Comparison of ENCODE assay signal across 9 cellular contexts in genomic region chr12:32549675-32550079, GRCh38.
DNase-seq lines count a peak whose midpoint lies in the region; TF ChIP-seq lines count a peak whose summit lies in the region.
"Had no signal": no experiment of that assay in that cellular context is flagged by ENCODE, and none has a peak within 500 bp of the region (broad histone marks: within the 10 kb centered on the region; RNA-seq: fewer than 3 reads in every experiment).

No MANE protein-coding gene starts in this region.

- DNase-seq in endothelial cell (ENCODE audit: low spot score) (no peak), midbrain (lab: John Stamatoyannopoulos, UW) (peak; percentile 56), testis (peak; percentile 27), NCI-H446 (lab: John Stamatoyannopoulos, UW) (no peak), GDM1 (lab: John Stamatoyannopoulos, UW) (no peak), NCI-H774 (lab: John Stamatoyannopoulos, UW) (no peak), NCI-H226 (no peak)

- no peaks in the 10 kb centered on the region for H3K27me3 ChIP-seq in testis

- H3K4me1 ChIP-seq in testis, result peaks cover 33% of the 10 kb centered on the region

- peak overlapping the region; percentile 57 to 73 for H3K27ac ChIP-seq in testis
- H3K27ac ChIP-seq: VCaP had no signal

- no peaks in the 10 kb centered on the region for H3K9me3 Mint-ChIP-seq in IgD-negative memory B cell
- no peaks in the 10 kb centered on the region for H3K9me3 Mint-ChIP-seq in endothelial cell (ENCODE audit: unreplicated experiment)

- peak overlapping the region in 2 of 3 donors; percentile 85 for H3K27ac Mint-ChIP-seq in IgD-negative memory B cell
- H3K27ac Mint-ChIP-seq in endothelial cell (ENCODE audit: unreplicated experiment), result peak overlapping the region; percentile 11

- no peaks in the 10 kb centered on the region for H3K36me3 ChIP-seq in testis (ENCODE audit: low read depth, missing control alignments)

- H3K27me3 Mint-ChIP-seq in IgD-negative memory B cell (no peaks in the 10 kb centered on the region), endothelial cell (ENCODE audit: unreplicated experiment) (peaks cover 1% of the 10 kb centered on the region)

- no peak for TF ChIP-seq POLR2A in testis (IDR thresholded peaks at IDR 0.05)

- H3K4me3 ChIP-seq in testis, result no peak overlapping the region

- H3K4me3 Mint-ChIP-seq in IgD-negative memory B cell, result peak overlapping the region in 3 of 4 donors; percentile 10 to 78 (median 17)
- H3K4me3 Mint-ChIP-seq in endothelial cell (ENCODE audit: unreplicated experiment), result peak overlapping the region; percentile 43

- H3K4me1 Mint-ChIP-seq in IgD-negative memory B cell (peaks cover 9 to 25% (median 14%) of the 10 kb centered on the region in 3 donors), endothelial cell (ENCODE audit: unreplicated experiment) (peaks cover 23% of the 10 kb centered on the region)

- 52 to 54% methylated on average over 8 of the region's 8 CpGs for WGBS in testis, 2 donors

- no peak for TF ChIP-seq CTCF in endothelial cell (IDR thresholded peaks at IDR 0.05; ENCODE audit: unreplicated experiment)
- no peak for TF ChIP-seq CTCF in testis (IDR thresholded peaks at IDR 0.05)

- H3K36me3 Mint-ChIP-seq in IgD-negative memory B cell, result no peaks in the 10 kb centered on the region
- no peaks in the 10 kb centered on the region for H3K36me3 Mint-ChIP-seq in endothelial cell (ENCODE audit: low read depth, unreplicated experiment)

- intact Hi-C loops in testis (cut with DNase I; ENCODE audit: low total_unique reads), result no loop called here

- H3K9me3 ChIP-seq in testis, result no peaks in the 10 kb centered on the region

Comparison
In these comparisons a context has a peak if more than half of its experiments do, and no peak if none do; other contexts are left out.
1. DNase-seq: peak in midbrain (single experiment) and testis (single experiment); none in endothelial cell (single experiment), NCI-H446 (0 of 2), GDM1 (single experiment), NCI-H774 (single experiment) and NCI-H226 (single experiment).